In the genomic region with DNA sequence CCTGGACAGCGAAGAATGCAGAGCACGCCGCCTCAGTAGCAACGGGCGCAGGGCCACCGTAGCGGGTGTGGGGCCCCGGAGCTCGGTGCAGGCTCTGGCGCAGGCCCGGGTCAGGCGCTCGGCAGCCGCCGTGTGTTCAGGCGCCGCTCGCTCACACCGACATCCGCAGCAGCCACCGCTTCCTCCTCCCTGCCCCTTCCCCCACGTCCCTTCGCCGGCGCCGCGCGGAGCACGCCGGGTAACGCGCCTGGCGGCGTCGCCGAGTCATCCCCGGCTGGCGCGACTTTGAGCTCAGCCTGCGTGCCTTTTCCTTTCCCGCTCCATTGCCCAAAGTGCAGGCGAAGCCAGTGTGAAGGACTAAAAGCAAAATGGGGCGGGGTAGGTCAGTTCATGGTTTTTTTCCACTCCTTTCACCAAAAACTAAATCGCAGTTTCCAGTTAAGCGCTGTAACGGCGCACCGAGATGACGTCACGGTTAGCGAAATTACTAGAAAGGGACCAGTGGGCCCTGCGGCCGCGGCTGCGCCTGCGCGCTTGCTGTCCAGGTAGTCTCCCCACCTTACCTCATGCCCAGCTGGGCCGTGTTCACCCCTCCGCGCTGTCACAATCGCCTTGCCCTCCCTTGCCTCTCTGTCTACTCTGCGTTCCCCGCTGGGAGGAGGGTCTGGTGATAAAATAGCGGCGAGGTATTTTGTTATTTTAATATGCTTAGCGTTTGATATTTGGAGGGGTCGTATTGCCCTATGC, we compare ENCODE assay signal across 8 cellular contexts. TPM values are rescaled to one million over a fixed set of nuclear protein-coding genes. Genes with fewer than 3 reads are reported as not detected.
DNase-seq lines count a peak whose midpoint lies in the region; ATAC-seq and TF ChIP-seq lines count a peak whose summit lies in the region.

A gene (minus strand): TSS at position 191 of the 747 bp plus-strand sequence. CDS start 279 bp downstream, outside the sequence.

- CTCF ChIA-PET in PC-3 (lab: Charles Lee): no interaction called here

- peak; percentile 76 for ATAC-seq in GM21717 (IDR thresholded peaks at IDR 0.05; ENCODE audit: unreplicated experiment)
- peak; percentile 83 for ATAC-seq in PC-3

- H3K27me3 ChIP-seq in PC-3 (ENCODE audit: low read length): no peaks in the 10 kb centered on the region

- H3K79me2 ChIP-seq in PC-3 (ENCODE audit: low read length): peaks cover 55% of the 10 kb centered on the region

- H3K4me2 ChIP-seq in PC-3 (ENCODE audit: low read length): peak within 1 kb of the TSS; percentile 98

- H3K36me3 ChIP-seq in PC-3 (ENCODE audit: low read depth, low read length): no peaks in the 10 kb centered on the region

- peak within 1 kb of the TSS; percentile 99 for H3K9ac ChIP-seq in PC-3 (ENCODE audit: low read length)

- intact Hi-C loops in PC-3 (cut with micrococcal nuclease): loop anchor here (5.0 to 10.0 kb wide), 3 partner anchors 41 to 277 kb away; a partner anchor contains a TSS

- H3K4me1 ChIP-seq in PC-3 (ENCODE audit: insufficient read depth, low read length): peaks cover 22% of the 10 kb centered on the region

- peak within 1 kb of the TSS; percentile 88 for H3K4me3 ChIP-seq in Jurkat, Clone E6-1 (ENCODE audit: low read length)
- H3K4me3 ChIP-seq in PC-3 (ENCODE audit: low read length) (peak within 1 kb of the TSS; percentile 91), epithelial cell of proximal tubule (ENCODE audit: low read depth, low read length) (peak within 1 kb of the TSS; percentile 94)

- H3K9me3 ChIP-seq in PC-3 (ENCODE audit: low read length): no peaks in the 10 kb centered on the region

- H2AFZ ChIP-seq in PC-3 (ENCODE audit: low read length): peak within 1 kb of the TSS; percentile 99

- no TSS peak for BruUV-seq in PC-3 (replicated peaks; lab: Mats Ljungman, UMichigan)

- peak within 1 kb of the TSS; percentile 99 for H3K27ac ChIP-seq in PC-3 (ENCODE audit: low read length)

- peaks cover 40% of the 10 kb centered on the region for H4K20me1 ChIP-seq in PC-3 (ENCODE audit: low read length)

- DNase-seq in DMS153 treated with DMSO at 0.1 percent for 48 hours (lab: John Stamatoyannopoulos, UW; ENCODE audit: unreplicated experiment) (peak; percentile 94), PC-3 (peak; percentile 84), activated T-cell treated with anti-CD3 and anti-CD28 coated beads for 48 hours (ENCODE audit: low read depth) (peak; percentile 84), epithelial cell of proximal tubule (ENCODE audit: low read depth) (peak; percentile 83), mucosa of gallbladder (ENCODE audit: low spot score) (peak; percentile 96)
- DNase-seq in Jurkat, Clone E6-1 (ENCODE audit: low read depth, low spot score): peak; percentile 91
- DNase-seq in stimulated activated CD8-positive, alpha-beta memory T cell treated with anti-CD3 and anti-CD28 coated beads, Interleukin-4, amount 100 ng/mL, for 24 hours (ENCODE audit: low read depth): peak; percentile 88

- no peaks in the 10 kb centered on the region for H3K9me2 ChIP-seq in PC-3 (replicated peaks; ENCODE audit: low read length)

- POLR2A ChIA-PET in PC-3 (lab: Charles Lee; ENCODE audit: unreplicated experiment): no interaction called here

- TF ChIP-seq CTCF in PC-3 (conservative IDR thresholded peaks at IDR 0.05; ENCODE audit: low read depth, low read length): no peak
- TF ChIP-seq CTCF in epithelial cell of proximal tubule (conservative IDR thresholded peaks at IDR 0.05; ENCODE audit: low read depth, low read length): no peak

- H3F3A ChIP-seq in PC-3 (ENCODE audit: low read length, unreplicated experiment): no peaks in the 10 kb centered on the region

RNA-seq across cellular contexts. Expression of the gene that starts here (rescaled TPM):
- polyA plus RNA-seq in Jurkat, Clone E6-1 (2012; ENCODE audit: insufficient read depth, insufficient read length): 169 TPM
- total RNA-seq in PC-3 (2014; rRNA removed) (105 and 111 TPM in 2 replicates), epithelial cell of proximal tubule (69.8 and 109 TPM in 2 replicates), mucosa of gallbladder (101 TPM)

Comparison
In these comparisons a context has a peak if more than half of its experiments do, and no peak if none do; other contexts are left out.
1. Peak in every context shown above with its lines: DNase-seq, ATAC-seq, H3K4me3 ChIP-seq and H3K27ac ChIP-seq.